In genomic region chr15:101675796-101676582, GRCh38 we compare ENCODE assay signal across 9 cellular contexts. TPM values are rescaled to one million over a fixed set of nuclear protein-coding genes. Genes with fewer than 3 reads are reported as not detected.
A peak's percentile ranks its signal among the peaks of the same experiment; 100 is the strongest.
DNase-seq lines count a peak whose midpoint lies in the region; ATAC-seq, FAIRE-seq and TF ChIP-seq lines count a peak whose summit lies in the region.
"Had no signal": no experiment of that assay in that cellular context is flagged by ENCODE, and none has a peak within 500 bp of the region (broad histone marks: within the 10 kb centered on the region; RNA-seq: fewer than 3 reads in every experiment).

No MANE protein-coding gene starts in this region.

- H3K4me2 ChIP-seq in PC-3 (ENCODE audit: low read length): peak overlapping the region; percentile 27; the same call in 1 of the 2 replicates

- TF ChIP-seq CTCF in PC-3 (conservative IDR thresholded peaks at IDR 0.05; ENCODE audit: low read depth, low read length) (no peak), fibroblast of villous mesenchyme (IDR thresholded peaks at IDR 0.05; ENCODE audit: insufficient read depth, low read depth, low read length) (no peak)

- no peaks in the 10 kb centered on the region for H3K27me3 Mint-ChIP-seq in stimulated activated naive CD8-positive, alpha-beta T cell treated with anti-CD3 and anti-CD28 coated beads, Interleukin-15, amount 100 ng/mL, for 72 hours

- CTCF ChIA-PET in PC-3 (lab: Charles Lee): interaction anchor here (0.6 kb wide), 1 partner anchor 18 kb away, joined by 3 read pairs; no protein-coding TSS in a partner anchor

- H3K9me3 Mint-ChIP-seq in stimulated activated naive CD8-positive, alpha-beta T cell treated with anti-CD3 and anti-CD28 coated beads, Interleukin-15, amount 100 ng/mL, for 72 hours: no peaks in the 10 kb centered on the region

- H3K27me3 ChIP-seq in PC-3 (ENCODE audit: low read length): no peaks in the 10 kb centered on the region

- no peaks in the 10 kb centered on the region for H3K79me2 ChIP-seq in PC-3 (ENCODE audit: low read length)

- no peak overlapping the region for H3K9ac ChIP-seq in PC-3 (ENCODE audit: low read length)

- H3K27ac ChIP-seq in PC-3 (ENCODE audit: low read length): no peak overlapping the region

- ATAC-seq in GM21529 (IDR thresholded peaks at IDR 0.05; ENCODE audit: unreplicated experiment) (peak; percentile 97), PC-3 (peak; percentile 86)
- ATAC-seq in stimulated activated naive CD8-positive, alpha-beta T cell treated with anti-CD3 and anti-CD28 coated beads, Interleukin-15, amount 100 ng/mL, for 72 hours: no peak

- H3K4me1 Mint-ChIP-seq in stimulated activated naive CD8-positive, alpha-beta T cell treated with anti-CD3 and anti-CD28 coated beads, Interleukin-15, amount 100 ng/mL, for 72 hours: peaks cover 13% of the 10 kb centered on the region

- no peaks in the 10 kb centered on the region for H3K36me3 ChIP-seq in PC-3 (ENCODE audit: low read depth, low read length)

- peak; percentile 95 for DNase-seq in EH (ENCODE audit: low read depth)
- DNase-seq in PC-3: peak; percentile 72
- DNase-seq in fibroblast of villous mesenchyme (ENCODE audit: low read depth): peak; percentile 76
- no peak for DNase-seq in NCI-H526 treated with DMSO at 0.1 percent for 48 hours (lab: John Stamatoyannopoulos, UW)
- no peak for DNase-seq in urothelium cell line (ENCODE audit: low spot score)
- DNase-seq in DMS79 treated with DMSO at 0.1 percent for 48 hours (lab: John Stamatoyannopoulos, UW): no peak
- no peak for DNase-seq in stimulated activated naive CD8-positive, alpha-beta T cell treated with anti-CD3 and anti-CD28 coated beads, Interleukin-15, amount 100 ng/mL, for 72 hours

- no peak for FAIRE-seq in urothelium cell line (lab: Jason Lieb, UNC)
- FAIRE-seq: frontal cortex had no signal

- no peaks in the 10 kb centered on the region for H4K20me1 ChIP-seq in PC-3 (ENCODE audit: low read length)

- H3K4me3 Mint-ChIP-seq in stimulated activated naive CD8-positive, alpha-beta T cell treated with anti-CD3 and anti-CD28 coated beads, Interleukin-15, amount 100 ng/mL, for 72 hours: no peak overlapping the region

- H3K4me1 ChIP-seq in PC-3 (ENCODE audit: insufficient read depth, low read length): peaks cover 15% of the 10 kb centered on the region

- POLR2A ChIA-PET in PC-3 (lab: Charles Lee; ENCODE audit: unreplicated experiment): no interaction called here

- H3K27ac Mint-ChIP-seq in stimulated activated naive CD8-positive, alpha-beta T cell treated with anti-CD3 and anti-CD28 coated beads, Interleukin-15, amount 100 ng/mL, for 72 hours: peak overlapping the region in 1 of 2 donors; percentile 40

- no TSS peak for BruUV-seq in PC-3 (replicated peaks; lab: Mats Ljungman, UMichigan)

- H3K4me3 ChIP-seq in PC-3 (ENCODE audit: low read length) (no peak overlapping the region), fibroblast of villous mesenchyme (ENCODE audit: low read depth, low read length) (no peak overlapping the region)

- intact Hi-C loops in PC-3 (cut with micrococcal nuclease): no loop called here

- H3F3A ChIP-seq in PC-3 (ENCODE audit: low read length, unreplicated experiment): no peaks in the 10 kb centered on the region

- H3K9me2 ChIP-seq in PC-3 (replicated peaks; ENCODE audit: low read length): no peaks in the 10 kb centered on the region

- H3K9me3 ChIP-seq in PC-3 (ENCODE audit: low read length): no peaks in the 10 kb centered on the region

- no peak overlapping the region for H2AFZ ChIP-seq in PC-3 (ENCODE audit: low read length)

RNA-seq across cellular contexts. Expression of gene TM2D3, which starts 23.8 kb away (rescaled TPM):
- 18.4 and 23.3 TPM in 2 replicates for total RNA-seq in PC-3 (2014; rRNA removed)
- total RNA-seq in fibroblast of villous mesenchyme: 36.7 and 48.4 TPM in 2 replicates

RNA-seq across cellular contexts. Expression of gene TARS3, which starts 48.3 kb away (rescaled TPM):
- total RNA-seq in PC-3 (2014; rRNA removed) (5.4 and 8.1 TPM in 2 replicates), fibroblast of villous mesenchyme (13.8 and 13.9 TPM in 2 replicates)

Comparison
In these comparisons a context has a peak if more than half of its experiments do, and no peak if none do; other contexts are left out.
1. DNase-seq: peak in EH (single experiment), PC-3 (single experiment) and fibroblast of villous mesenchyme (single experiment); none in NCI-H526 treated with DMSO at 0.1 percent for 48 hours (single experiment), urothelium cell line (single experiment), DMS79 treated with DMSO at 0.1 percent for 48 hours (single experiment) and stimulated activated naive CD8-positive, alpha-beta T cell treated with anti-CD3 and anti-CD28 coated beads, Interleukin-15, amount 100 ng/mL, for 72 hours (0 of 2).